Comparison of ENCODE assay signal across 8 cellular contexts in the genomic region with DNA sequence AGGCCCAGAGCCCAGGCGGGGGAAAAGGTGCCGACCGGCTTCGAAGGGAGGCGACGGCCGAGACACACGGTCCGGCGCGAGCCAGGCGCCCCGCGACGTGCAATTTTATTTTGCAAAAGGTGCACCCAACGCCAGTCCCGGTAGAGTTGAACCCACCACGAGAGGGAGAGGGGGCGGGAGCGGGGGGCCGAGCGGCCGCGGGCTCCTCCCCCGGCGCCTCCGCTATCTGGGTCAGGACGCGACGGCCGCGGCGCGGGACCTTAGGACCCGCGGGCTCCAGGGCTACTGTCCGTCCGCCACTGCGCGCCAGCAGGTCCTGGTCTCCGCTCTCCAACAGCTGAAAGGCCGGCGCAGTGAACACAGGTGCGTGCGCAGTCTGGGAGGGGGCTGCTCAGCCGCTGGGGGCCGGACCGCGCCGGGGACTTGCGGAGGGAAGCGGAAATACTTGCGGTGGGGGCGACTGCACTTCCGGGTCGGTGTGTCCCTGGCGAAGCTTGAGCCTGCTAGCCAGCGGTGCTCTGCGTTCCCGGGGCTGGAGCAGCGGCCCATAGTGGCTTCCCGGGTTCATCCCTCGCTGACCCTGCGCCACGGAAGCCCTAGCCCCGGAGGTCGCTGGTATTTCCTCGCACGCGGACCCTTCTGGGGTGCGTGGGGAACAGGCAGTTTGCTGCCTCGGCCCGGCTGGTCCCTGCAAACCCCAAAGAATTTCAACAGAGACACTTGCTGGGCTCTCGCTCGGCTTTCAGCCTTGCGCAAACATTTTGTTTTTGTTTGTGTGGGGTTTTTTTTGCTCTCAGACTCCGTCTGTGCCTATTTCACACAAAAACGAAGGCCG. TPM values are rescaled to one million over a fixed set of nuclear protein-coding genes. Genes with fewer than 3 reads are reported as not detected.
DNase-seq lines count a peak whose midpoint lies in the region; ATAC-seq, FAIRE-seq and TF ChIP-seq lines count a peak whose summit lies in the region.

A gene with protein sequence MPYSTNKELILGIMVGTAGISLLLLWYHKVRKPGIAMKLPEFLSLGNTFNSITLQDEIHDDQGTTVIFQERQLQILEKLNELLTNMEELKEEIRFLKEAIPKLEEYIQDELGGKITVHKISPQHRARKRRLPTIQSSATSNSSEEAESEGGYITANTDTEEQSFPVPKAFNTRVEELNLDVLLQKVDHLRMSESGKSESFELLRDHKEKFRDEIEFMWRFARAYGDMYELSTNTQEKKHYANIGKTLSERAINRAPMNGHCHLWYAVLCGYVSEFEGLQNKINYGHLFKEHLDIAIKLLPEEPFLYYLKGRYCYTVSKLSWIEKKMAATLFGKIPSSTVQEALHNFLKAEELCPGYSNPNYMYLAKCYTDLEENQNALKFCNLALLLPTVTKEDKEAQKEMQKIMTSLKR (plus strand): TSS at position 225 of the 835 bp plus-strand sequence. CDS start 3,991 bp downstream, outside the sequence.

- no peak for TF ChIP-seq POLR2A in lower leg skin (IDR thresholded peaks at IDR 0.05)

- POLR2A ChIA-PET in BJ (lab: Charles Lee): no interaction called here

- peak; percentile 88 for FAIRE-seq in GM19239 (lab: Jason Lieb, UNC)

- H3K27ac ChIP-seq in dorsolateral prefrontal cortex: peak within 1 kb of the TSS; percentile 43 to 98 (median 91)

- WGBS in lower leg skin, 2 donors: 1 to 2% methylated on average over 28 to 50 of the region's 79 CpGs

- H3K27me3 ChIP-seq in BJ (ENCODE audit: control insufficient read depth, insufficient read depth, low read length) (no peaks in the 10 kb centered on the region), dorsolateral prefrontal cortex (no peaks in the 10 kb centered on the region)

- peak; percentile 81 for ATAC-seq in HG03457 (IDR thresholded peaks at IDR 0.05; ENCODE audit: unreplicated experiment)

- DNase-seq in BJ (ENCODE audit: low read depth) (peak; percentile 53), GM19239 (ENCODE audit: insufficient read length, low spot score) (peak; percentile 70), NCI-H774 (lab: John Stamatoyannopoulos, UW) (peak; percentile 91), dorsolateral prefrontal cortex (peak; percentile 77 to 92 (median 87)), lower leg skin (ENCODE audit: low spot score in 2 of 2) (peak; percentile 82 to 97)
- peak; percentile 82 to 88 for DNase-seq in activated CD4-positive, alpha-beta T cell treated with anti-CD3 and anti-CD28 coated beads, Interleukin-2, amount 50 U/mL, for 48 hours
- DNase-seq in stimulated activated CD4-positive, alpha-beta T cell treated with anti-CD3 and anti-CD28 coated beads, Interleukin-4, amount 100 ng/mL, for 48 hours (ENCODE audit: low read depth in 2 of 2): peak; percentile 69 to 77

- CTCF ChIA-PET in BJ (lab: Yijun Ruan, JAX): interaction anchor here (0.6 to 1.2 kb wide), 2 partner anchors 34 to 549 kb away, joined by 3 read pairs; no protein-coding TSS in a partner anchor

- 0 out of 2 replicates have a peak, but pooled peaks have one; percentile 5 for TF ChIP-seq CTCF in BJ (IDR thresholded peaks at IDR 0.05; ENCODE audit: insufficient read depth, low read depth, low read length)
- TF ChIP-seq CTCF in dorsolateral prefrontal cortex (IDR thresholded peaks at IDR 0.05 in 54 of 56, conservative IDR thresholded peaks at IDR 0.05 in 2 of 56; ENCODE audit: low read depth in 1 of 56, partially characterized antibody in 56 of 56): peak in 45 of 56 donors; percentile 4 to 56 (median 31)
- peak in 1 of 3 donors; percentile 35 for TF ChIP-seq CTCF in lower leg skin (IDR thresholded peaks at IDR 0.05)

- no peaks in the 10 kb centered on the region for H3K36me3 ChIP-seq in BJ (ENCODE audit: control insufficient read depth, insufficient read depth, low read length)

- intact Hi-C loops in dorsolateral prefrontal cortex (cut with DNase I) (no loop called here), lower leg skin (cut with DNase I; ENCODE audit: low total_unique reads) (no loop called here)

- H3K4me3 ChIP-seq in BJ (ENCODE audit: low read depth, low read length): peak within 1 kb of the TSS; percentile 48
- peak within 1 kb of the TSS; percentile 62 to 97 (median 84) for H3K4me3 ChIP-seq in dorsolateral prefrontal cortex
- H3K4me3 ChIP-seq in lower leg skin (ENCODE audit: low read depth, poor library complexity, severe bottlenecking): peak within 1 kb of the TSS; percentile 52

RNA-seq across cellular contexts. Expression of the gene that starts here (rescaled TPM):
- 3.4 and 5.9 TPM in 2 replicates for polyA plus RNA-seq in BJ (2011; rRNA removed)
- 1.6 and 2.0 TPM in 2 replicates for polyA minus RNA-seq in BJ (2011; rRNA and poly(A)+ RNA removed)
- total RNA-seq in dorsolateral prefrontal cortex (10 to 100 TPM in 115 of 120 experiments, 1 to 10 TPM in 5; 6.9 to 24.8 (median 14.3) TPM), lower leg skin (10 to 100 TPM in 1 of 4 donors, 1 to 10 TPM in 3; 3.7 to 10.5 (median 4.2) TPM)

Comparison
In these comparisons a context has a peak if more than half of its experiments do, and no peak if none do; other contexts are left out.
1. Peak in every context shown above with its lines: DNase-seq, ATAC-seq, H3K4me3 ChIP-seq and H3K27ac ChIP-seq.